15 cellular contexts compared by ENCODE assay signal in genomic region chr7:142030294-142030693, GRCh38. TPM values are rescaled to one million over a fixed set of nuclear protein-coding genes. Genes with fewer than 3 reads are reported as not detected.
DNase-seq lines count a peak whose midpoint lies in the region; ATAC-seq and TF ChIP-seq lines count a peak whose summit lies in the region.
"Had no signal": no experiment of that assay in that cellular context is flagged by ENCODE, and none has a peak within 500 bp of the region (broad histone marks: within the 10 kb centered on the region; RNA-seq: fewer than 3 reads in every experiment).

No MANE protein-coding gene starts in this region.

- no peaks in the 10 kb centered on the region for H3K36me3 ChIP-seq in DND-41 (ENCODE audit: insufficient read depth, low read length)

- no peaks in the 10 kb centered on the region for H4K20me1 ChIP-seq in DND-41 (ENCODE audit: insufficient read depth, low read length)

- ATAC-seq in DND-41 (ENCODE audit: insufficient read depth, low read depth) (no peak), left lobe of liver (peak; percentile 40), GM21528 (IDR thresholded peaks at IDR 0.05; ENCODE audit: low FRiP score, unreplicated experiment) (no peak)
- ATAC-seq: activated CD8-positive, alpha-beta T cell treated with anti-CD3 and anti-CD28 coated beads for 36 hours had no signal

- H2AFZ ChIP-seq in DND-41 (ENCODE audit: low read depth, low read length), result no peak overlapping the region

- H3K4me3 ChIP-seq in DND-41 (ENCODE audit: low read depth in 1 of 2, low read length in 2 of 2), result no peak overlapping the region

- no peaks in the 10 kb centered on the region for H3K79me2 ChIP-seq in DND-41 (ENCODE audit: insufficient read depth, low read length)

- no peaks in the 10 kb centered on the region for H3K4me1 ChIP-seq in DND-41 (ENCODE audit: insufficient read depth, low read length)

- H3K9ac ChIP-seq in DND-41 (ENCODE audit: low read depth, low read length), result no peak overlapping the region

- H3K9me3 ChIP-seq in DND-41 (ENCODE audit: insufficient read depth, low read length, severe bottlenecking), result no peaks in the 10 kb centered on the region

- DNase-seq in DND-41, result no peak
- peak; percentile 24 for DNase-seq in MV-4-11 (lab: John Stamatoyannopoulos, UW)
- DNase-seq in amniotic epithelial cell (ENCODE audit: low read depth), result peak; percentile 9
- no peak for DNase-seq in left lobe of liver (ENCODE audit: low spot score)
- DNase-seq in SHP77 treated with DMSO at 0.1 percent for 48 hours (lab: John Stamatoyannopoulos, UW), result no peak
- no peak for DNase-seq in NCI-H1436 (lab: John Stamatoyannopoulos, UW)
- no peak for DNase-seq in NCI-H2107 (lab: John Stamatoyannopoulos, UW)
- DNase-seq: activated CD8-positive, alpha-beta T cell treated with anti-CD3 and anti-CD28 coated beads for 36 hours; activated naive CD4-positive, alpha-beta T cell treated with anti-CD3 and anti-CD28 coated beads for 36 hours; C1 segment of cervical spinal cord; IMR-90; NCI-H446; T-helper 1 cell had no signal

- TF ChIP-seq CTCF in DND-41 (IDR thresholded peaks at IDR 0.05; ENCODE audit: borderline replicate concordance, extremely low read depth, low read length, poor library complexity, severe bottlenecking), result peak; percentile 15

- no peak overlapping the region for H3K27ac ChIP-seq in DND-41 (ENCODE audit: low read length)

- H3K4me2 ChIP-seq in DND-41 (ENCODE audit: insufficient read depth, low read length), result no peak overlapping the region

- no peaks in the 10 kb centered on the region for H3K27me3 ChIP-seq in DND-41 (ENCODE audit: insufficient read depth, low read length, poor library complexity)

RNA-seq across cellular contexts. Expression of gene MGAM, which starts 34.6 kb away (rescaled TPM):
- total RNA-seq in left lobe of liver, result 0.40 TPM
- total RNA-seq: activated naive CD4-positive, alpha-beta T cell treated with anti-CD3 and anti-CD28 coated beads for 36 hours; IMR-90 had no signal

RNA-seq across cellular contexts. Expression of gene TAS2R38, which starts 56.7 kb away (rescaled TPM):
- total RNA-seq in left lobe of liver, result not detected
- total RNA-seq: activated CD8-positive, alpha-beta T cell treated with anti-CD3 and anti-CD28 coated beads for 36 hours; activated naive CD4-positive, alpha-beta T cell treated with anti-CD3 and anti-CD28 coated beads for 36 hours; IMR-90; mesothelial cell of epicardium had no signal

Comparison
In these comparisons a context has a peak if more than half of its experiments do, and no peak if none do; other contexts are left out.
1. DNase-seq: peak in MV-4-11 (single experiment) and amniotic epithelial cell (single experiment); none in DND-41 (single experiment), left lobe of liver (single experiment), SHP77 treated with DMSO at 0.1 percent for 48 hours (single experiment), NCI-H1436 (single experiment) and NCI-H2107 (single experiment).